Comparison of ENCODE assay signal across 1 cellular context in the genomic region with DNA sequence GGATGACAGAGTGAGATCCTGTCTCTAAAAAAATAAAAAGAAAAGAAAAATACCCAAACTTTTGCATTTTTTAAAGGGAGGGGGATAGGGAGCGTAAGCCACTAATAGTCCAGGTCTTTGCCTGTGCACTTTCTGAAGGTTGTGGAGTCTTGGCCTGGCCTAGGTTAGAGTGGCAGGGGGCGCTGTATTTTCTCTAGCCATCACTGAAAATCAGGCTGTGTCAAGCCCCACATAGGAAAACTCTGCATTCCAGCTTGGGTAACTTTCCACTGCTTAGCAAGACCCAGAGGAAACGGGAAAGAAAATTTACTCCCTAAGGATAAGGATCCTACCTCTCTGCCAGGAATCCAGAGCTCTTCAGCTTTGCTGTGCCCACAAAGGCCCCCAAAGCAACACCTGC.
TF ChIP-seq lines count a peak whose summit lies in the region.

No MANE protein-coding gene starts in this region.

TF ChIP-seq in K562, 482 proteins besides CTCF, POLR2A, EP300 and RAD21:
- TF ChIP-seq ZNF644 (tag; IDR thresholded peaks at IDR 0.05; ENCODE audit: low read depth) (no peak), ZNF174 (CRISPR knock-in tag; IDR thresholded peaks at IDR 0.05) (no peak), CHD4 (IDR thresholded peaks at IDR 0.05; ENCODE audit: insufficient read depth, insufficient replicate concordance, low read depth, low read length, poor library complexity, severe bottlenecking) (no peak), MCM7 (IDR thresholded peaks at IDR 0.05) (no peak), DMBX1 (CRISPR knock-in tag; IDR thresholded peaks at IDR 0.05; ENCODE audit: borderline replicate concordance) (no peak), BRF2 (IDR thresholded peaks at IDR 0.05; ENCODE audit: borderline replicate concordance, insufficient read depth, insufficient read length) (no peak), MAZ (CRISPR knock-in tag; conservative IDR thresholded peaks at IDR 0.05 in 1 of 2, IDR thresholded peaks at IDR 0.05 in 1 of 2) (no peak), CXXC5 (CRISPR knock-in tag; IDR thresholded peaks at IDR 0.05) (no peak), SUPT5H (IDR thresholded peaks at IDR 0.05) (no peak)
- TF ChIP-seq, protein P1, sequence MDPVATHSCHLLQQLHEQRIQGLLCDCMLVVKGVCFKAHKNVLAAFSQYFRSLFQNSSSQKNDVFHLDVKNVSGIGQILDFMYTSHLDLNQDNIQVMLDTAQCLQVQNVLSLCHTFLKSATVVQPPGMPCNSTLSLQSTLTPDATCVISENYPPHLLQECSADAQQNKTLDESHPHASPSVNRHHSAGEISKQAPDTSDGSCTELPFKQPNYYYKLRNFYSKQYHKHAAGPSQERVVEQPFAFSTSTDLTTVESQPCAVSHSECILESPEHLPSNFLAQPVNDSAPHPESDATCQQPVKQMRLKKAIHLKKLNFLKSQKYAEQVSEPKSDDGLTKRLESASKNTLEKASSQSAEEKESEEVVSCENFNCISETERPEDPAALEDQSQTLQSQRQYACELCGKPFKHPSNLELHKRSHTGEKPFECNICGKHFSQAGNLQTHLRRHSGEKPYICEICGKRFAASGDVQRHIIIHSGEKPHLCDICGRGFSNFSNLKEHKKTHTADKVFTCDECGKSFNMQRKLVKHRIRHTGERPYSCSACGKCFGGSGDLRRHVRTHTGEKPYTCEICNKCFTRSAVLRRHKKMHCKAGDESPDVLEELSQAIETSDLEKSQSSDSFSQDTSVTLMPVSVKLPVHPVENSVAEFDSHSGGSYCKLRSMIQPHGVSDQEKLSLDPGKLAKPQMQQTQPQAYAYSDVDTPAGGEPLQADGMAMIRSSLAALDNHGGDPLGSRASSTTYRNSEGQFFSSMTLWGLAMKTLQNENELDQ (CRISPR knock-in tag; IDR thresholded peaks at IDR 0.05; ENCODE audit: borderline replicate concordance): no peak
- TF ChIP-seq, protein P2, sequence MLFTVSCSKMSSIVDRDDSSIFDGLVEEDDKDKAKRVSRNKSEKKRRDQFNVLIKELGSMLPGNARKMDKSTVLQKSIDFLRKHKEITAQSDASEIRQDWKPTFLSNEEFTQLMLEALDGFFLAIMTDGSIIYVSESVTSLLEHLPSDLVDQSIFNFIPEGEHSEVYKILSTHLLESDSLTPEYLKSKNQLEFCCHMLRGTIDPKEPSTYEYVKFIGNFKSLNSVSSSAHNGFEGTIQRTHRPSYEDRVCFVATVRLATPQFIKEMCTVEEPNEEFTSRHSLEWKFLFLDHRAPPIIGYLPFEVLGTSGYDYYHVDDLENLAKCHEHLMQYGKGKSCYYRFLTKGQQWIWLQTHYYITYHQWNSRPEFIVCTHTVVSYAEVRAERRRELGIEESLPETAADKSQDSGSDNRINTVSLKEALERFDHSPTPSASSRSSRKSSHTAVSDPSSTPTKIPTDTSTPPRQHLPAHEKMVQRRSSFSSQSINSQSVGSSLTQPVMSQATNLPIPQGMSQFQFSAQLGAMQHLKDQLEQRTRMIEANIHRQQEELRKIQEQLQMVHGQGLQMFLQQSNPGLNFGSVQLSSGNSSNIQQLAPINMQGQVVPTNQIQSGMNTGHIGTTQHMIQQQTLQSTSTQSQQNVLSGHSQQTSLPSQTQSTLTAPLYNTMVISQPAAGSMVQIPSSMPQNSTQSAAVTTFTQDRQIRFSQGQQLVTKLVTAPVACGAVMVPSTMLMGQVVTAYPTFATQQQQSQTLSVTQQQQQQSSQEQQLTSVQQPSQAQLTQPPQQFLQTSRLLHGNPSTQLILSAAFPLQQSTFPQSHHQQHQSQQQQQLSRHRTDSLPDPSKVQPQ (CRISPR knock-in tag; IDR thresholded peaks at IDR 0.05; ENCODE audit: borderline replicate concordance): no peak
TF ChIP-seq in K562: peak in this region for 0.
